Comparison of ENCODE assay signal across 1 cellular context in genomic region chr3:149964296-149964695, GRCh38.
TF ChIP-seq lines count a peak whose summit lies in the region.

No MANE protein-coding gene starts in this region.

TF ChIP-seq in WTC11, 78 proteins besides CTCF, POLR2A, EP300 and RAD21 (continued from another document):
- TF ChIP-seq ZNF512 (CRISPR knock-in tag; IDR thresholded peaks at IDR 0.05; ENCODE audit: borderline replicate concordance) (no peak), SMAD4 (CRISPR knock-in tag; IDR thresholded peaks at IDR 0.05) (no peak), RELA (CRISPR knock-in tag; IDR thresholded peaks at IDR 0.05; ENCODE audit: borderline replicate concordance) (no peak)
